Comparison of ENCODE assay signal across 14 cellular contexts in the genomic region with DNA sequence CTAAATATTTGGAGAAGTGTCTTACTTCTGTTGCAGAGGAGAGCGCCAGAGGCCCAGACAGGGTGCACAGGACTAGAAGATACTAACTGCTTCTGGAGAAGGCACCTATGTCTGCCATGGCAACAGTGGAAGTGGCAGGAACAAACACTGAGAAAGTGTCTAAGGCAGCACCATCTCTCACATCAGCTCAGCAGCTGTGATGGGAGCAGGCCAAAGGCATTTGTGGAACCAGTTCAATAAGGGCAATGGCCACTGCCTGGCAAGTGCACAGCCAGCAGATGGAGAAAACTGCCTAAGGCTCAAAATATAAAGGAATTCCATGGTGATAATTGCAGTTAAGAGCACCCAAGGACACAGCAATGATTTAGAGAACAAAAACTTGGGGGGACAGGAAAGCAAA.
DNase-seq lines count a peak whose midpoint lies in the region; ATAC-seq and TF ChIP-seq lines count a peak whose summit lies in the region.
"Had no signal": no experiment of that assay in that cellular context is flagged by ENCODE, and none has a peak within 500 bp of the region (broad histone marks: within the 10 kb centered on the region; RNA-seq: fewer than 3 reads in every experiment).

No MANE protein-coding gene starts in this region.

- H3K36me3 ChIP-seq in tibial artery = no peaks in the 10 kb centered on the region
- H3K36me3 ChIP-seq: left lung, SJSA1 had no signal

- H3K27ac ChIP-seq in dorsolateral prefrontal cortex = peak overlapping the region in 39 of 59 donors; percentile 3 to 74 (median 45)
- peak overlapping the region; percentile 10 to 62 for H3K27ac ChIP-seq in tibial artery
- H3K27ac ChIP-seq: hepatocyte, left lung, SJSA1 had no signal

- H3K4me3 Mint-ChIP-seq in activated CD4-positive, alpha-beta memory T cell treated with anti-CD3 and anti-CD28 coated beads, Interleukin-2, amount 10 ng/mL, durations not matched to agents 7 days and 5 days = no peak overlapping the region
- H3K4me3 Mint-ChIP-seq: natural killer cell treated with Interleukin-12 subunit alpha and Interleukin-12 subunit beta and Interleukin-15 and Interleukin-18, amount 100 ng/mL, for 72 hours; stimulated activated naive CD8-positive, alpha-beta T cell treated with anti-CD3 and anti-CD28 coated beads, Interleukin-15, Interleukin-2, amounts not matched to agents 100 ng/mL and 50 ng/mL, for 24 hours had no signal

- H3K27me3 Mint-ChIP-seq in activated CD4-positive, alpha-beta memory T cell treated with anti-CD3 and anti-CD28 coated beads, Interleukin-2, amount 10 ng/mL, durations not matched to agents 7 days and 5 days = no peaks in the 10 kb centered on the region
- H3K27me3 Mint-ChIP-seq: natural killer cell treated with Interleukin-12 subunit alpha and Interleukin-12 subunit beta and Interleukin-15 and Interleukin-18, amount 100 ng/mL, for 72 hours had no signal

- POLR2A ChIA-PET in activated CD4-positive, alpha-beta memory T cell treated with anti-CD3 and anti-CD28 coated beads, Interleukin-2, amount 10 ng/mL, durations not matched to agents 7 days and 5 days (lab: Charles Lee) = no interaction called here

- intact Hi-C loops in Right ventricle myocardium inferior (cut with DNase I) (no loop called here), cardiac septum (cut with DNase I) (no loop called here), dorsolateral prefrontal cortex (cut with DNase I) (no loop called here), tibial artery (cut with DNase I; ENCODE audit: low total_unique reads) (no loop called here)

- H3K9me3 ChIP-seq in tibial artery = no peaks in the 10 kb centered on the region
- H3K9me3 ChIP-seq: left lung, SJSA1 had no signal

- DNase-seq in Right ventricle myocardium inferior (ENCODE audit: missing footprints) (peak; percentile 70), cardiac septum (ENCODE audit: low spot score) (no peak), dorsolateral prefrontal cortex (peak in 6 of 10 donors; percentile 19 to 75 (median 48)), medulla oblongata (ENCODE audit: extremely low spot score) (peak; percentile 53), tibial artery (no peak), NCI-H1048 (lab: John Stamatoyannopoulos, UW) (no peak)
- no peak for DNase-seq in stimulated activated CD4-positive, alpha-beta T cell treated with anti-CD3 and anti-CD28 coated beads, Interleukin-4, amount 100 ng/mL, for 1 hour
- no peak for DNase-seq in activated CD4-positive, alpha-beta memory T cell treated with anti-CD3 and anti-CD28 coated beads, Interleukin-2, amount 10 ng/mL, durations not matched to agents 7 days and 5 days
- DNase-seq: left lung, NCI-H2107 had no signal

- no peaks in the 10 kb centered on the region for H3K36me3 Mint-ChIP-seq in activated CD4-positive, alpha-beta memory T cell treated with anti-CD3 and anti-CD28 coated beads, Interleukin-2, amount 10 ng/mL, durations not matched to agents 7 days and 5 days (ENCODE audit: low read depth)
- H3K36me3 Mint-ChIP-seq: natural killer cell treated with Interleukin-12 subunit alpha and Interleukin-12 subunit beta and Interleukin-15 and Interleukin-18, amount 100 ng/mL, for 72 hours had no signal

- no peak overlapping the region for H3K27ac Mint-ChIP-seq in activated CD4-positive, alpha-beta memory T cell treated with anti-CD3 and anti-CD28 coated beads, Interleukin-2, amount 10 ng/mL, durations not matched to agents 7 days and 5 days
- H3K27ac Mint-ChIP-seq: natural killer cell treated with Interleukin-12 subunit alpha and Interleukin-12 subunit beta and Interleukin-15 and Interleukin-18, amount 100 ng/mL, for 72 hours; stimulated activated naive CD8-positive, alpha-beta T cell treated with anti-CD3 and anti-CD28 coated beads, Interleukin-15, Interleukin-2, amounts not matched to agents 100 ng/mL and 50 ng/mL, for 24 hours had no signal

- H3K9me3 Mint-ChIP-seq in activated CD4-positive, alpha-beta memory T cell treated with anti-CD3 and anti-CD28 coated beads, Interleukin-2, amount 10 ng/mL, durations not matched to agents 7 days and 5 days = no peaks in the 10 kb centered on the region
- H3K9me3 Mint-ChIP-seq: natural killer cell treated with Interleukin-12 subunit alpha and Interleukin-12 subunit beta and Interleukin-15 and Interleukin-18, amount 100 ng/mL, for 72 hours; stimulated activated naive CD8-positive, alpha-beta T cell treated with anti-CD3 and anti-CD28 coated beads, Interleukin-15, Interleukin-2, amounts not matched to agents 100 ng/mL and 50 ng/mL, for 24 hours had no signal

- H3K27me3 ChIP-seq in dorsolateral prefrontal cortex (no peaks in the 10 kb centered on the region), tibial artery (no peaks in the 10 kb centered on the region)
- H3K27me3 ChIP-seq: hepatocyte, left lung, SJSA1 had no signal

- peaks cover 0 to 31% (median 12%) of the 10 kb centered on the region in 4 donors for H3K4me1 ChIP-seq in tibial artery
- H3K4me1 ChIP-seq: left lung had no signal

- CTCF ChIA-PET in activated CD4-positive, alpha-beta memory T cell treated with anti-CD3 and anti-CD28 coated beads, Interleukin-2, amount 10 ng/mL, durations not matched to agents 7 days and 5 days (lab: Charles Lee) = no interaction called here

- peak; percentile 89 for ATAC-seq in Right ventricle myocardium inferior
- ATAC-seq: left lung; natural killer cell treated with Interleukin-12 subunit alpha and Interleukin-12 subunit beta and Interleukin-15 and Interleukin-18, amount 100 ng/mL, for 72 hours had no signal

- no peaks in the 10 kb centered on the region for H3K4me1 Mint-ChIP-seq in activated CD4-positive, alpha-beta memory T cell treated with anti-CD3 and anti-CD28 coated beads, Interleukin-2, amount 10 ng/mL, durations not matched to agents 7 days and 5 days

- H3K4me3 ChIP-seq in dorsolateral prefrontal cortex (no peak overlapping the region), tibial artery (no peak overlapping the region)
- H3K4me3 ChIP-seq: hepatocyte, left lung, SJSA1 had no signal

- TF ChIP-seq CTCF in dorsolateral prefrontal cortex (IDR thresholded peaks at IDR 0.05 in 54 of 56, conservative IDR thresholded peaks at IDR 0.05 in 2 of 56; ENCODE audit: low read depth in 1 of 56, partially characterized antibody in 56 of 56) (peak in 5 of 56 donors; percentile 11 to 28 (median 23)), tibial artery (IDR thresholded peaks at IDR 0.05) (no peak)

Comparison
In these comparisons a context has a peak if more than half of its experiments do, and no peak if none do; other contexts are left out.
1. DNase-seq: peak in Right ventricle myocardium inferior (single experiment), dorsolateral prefrontal cortex (6 of 10) and medulla oblongata (single experiment); none in cardiac septum (single experiment), tibial artery (0 of 2), stimulated activated CD4-positive, alpha-beta T cell treated with anti-CD3 and anti-CD28 coated beads, Interleukin-4, amount 100 ng/mL, for 1 hour (single experiment), activated CD4-positive, alpha-beta memory T cell treated with anti-CD3 and anti-CD28 coated beads, Interleukin-2, amount 10 ng/mL, durations not matched to agents 7 days and 5 days (single experiment) and NCI-H1048 (single experiment).